ENCODE assay signal across 8 cellular contexts in the genomic region with DNA sequence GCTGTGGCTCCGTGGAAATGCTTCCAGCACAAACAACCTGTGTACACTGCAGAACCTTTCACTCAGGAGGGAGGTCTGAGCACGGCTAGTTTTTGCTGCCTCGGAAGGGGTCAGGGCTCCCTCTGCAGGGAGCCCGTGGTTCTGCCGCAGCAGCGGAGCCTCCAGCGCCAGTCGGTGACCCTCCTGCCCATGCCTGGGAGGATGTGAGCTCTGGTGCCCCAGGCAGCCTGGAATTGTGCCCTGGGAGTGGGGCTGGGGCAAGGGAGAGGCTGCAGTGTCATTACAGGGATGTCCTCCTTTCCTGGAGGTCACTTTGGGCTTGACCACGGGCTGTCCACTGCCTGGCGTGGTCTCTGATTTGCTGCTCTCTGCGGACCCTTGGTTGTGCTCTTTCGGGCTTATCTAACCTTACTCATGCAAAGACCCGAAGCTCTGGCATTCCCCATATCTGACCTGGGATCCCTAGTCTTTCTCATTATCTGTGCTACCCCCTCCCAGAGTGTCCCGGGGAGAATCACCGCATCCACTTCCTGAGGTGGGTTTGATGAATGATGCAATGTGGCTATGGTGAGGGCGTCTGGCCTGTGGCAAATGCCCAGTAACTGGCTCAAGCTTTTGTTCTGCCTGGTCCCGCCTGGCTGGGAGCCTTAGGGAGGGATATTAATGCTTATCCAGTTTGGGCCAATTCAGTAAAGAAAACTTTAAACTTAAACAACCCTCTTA. TPM values are rescaled to one million over a fixed set of nuclear protein-coding genes. Genes with fewer than 3 reads are reported as not detected.
DNase-seq lines count a peak whose midpoint lies in the region; ATAC-seq and TF ChIP-seq lines count a peak whose summit lies in the region.

No MANE protein-coding gene starts in this region.

- ATAC-seq in GM18519 (IDR thresholded peaks at IDR 0.05; ENCODE audit: low FRiP score, unreplicated experiment) (peak; percentile 39), HG03097 (IDR thresholded peaks at IDR 0.05; ENCODE audit: low FRiP score, unreplicated experiment) (peak; percentile 53), memory B cell (ENCODE audit: low read depth) (peak; percentile 40)

- H3K36me3 Mint-ChIP-seq in activated CD4-positive, alpha-beta memory T cell treated with anti-CD3 and anti-CD28 coated beads, Interleukin-2, amount 10 ng/mL, durations not matched to agents 7 days and 5 days (ENCODE audit: low read depth) = no peaks in the 10 kb centered on the region
- H3K36me3 Mint-ChIP-seq in memory B cell = no peaks in the 10 kb centered on the region

- no peaks in the 10 kb centered on the region for H3K9me3 Mint-ChIP-seq in activated CD4-positive, alpha-beta memory T cell treated with anti-CD3 and anti-CD28 coated beads, Interleukin-2, amount 10 ng/mL, durations not matched to agents 7 days and 5 days
- H3K9me3 Mint-ChIP-seq in memory B cell = no peaks in the 10 kb centered on the region

- POLR2A ChIA-PET in AG04449 (lab: Yijun Ruan, JAX) = no interaction called here
- POLR2A ChIA-PET in activated CD4-positive, alpha-beta memory T cell treated with anti-CD3 and anti-CD28 coated beads, Interleukin-2, amount 10 ng/mL, durations not matched to agents 7 days and 5 days (lab: Charles Lee) = interaction anchor here (0.8 to 10.5 kb wide), 8 partner anchors 10 to 104 kb away, joined by 3 to 239 read pairs (median 4); partner anchors contain the start of genes RSPH3 and TAGAP

- no peak overlapping the region for H3K4me3 Mint-ChIP-seq in activated CD4-positive, alpha-beta memory T cell treated with anti-CD3 and anti-CD28 coated beads, Interleukin-2, amount 10 ng/mL, durations not matched to agents 7 days and 5 days
- peak overlapping the region; percentile 72 for H3K4me3 Mint-ChIP-seq in memory B cell

- TF ChIP-seq CTCF in AG04449 (IDR thresholded peaks at IDR 0.05; ENCODE audit: insufficient read depth, low read length, missing control alignments) = peak; percentile 92

- H3K4me1 Mint-ChIP-seq in activated CD4-positive, alpha-beta memory T cell treated with anti-CD3 and anti-CD28 coated beads, Interleukin-2, amount 10 ng/mL, durations not matched to agents 7 days and 5 days = peaks cover 64% of the 10 kb centered on the region
- H3K4me1 Mint-ChIP-seq in memory B cell = peaks cover 65% of the 10 kb centered on the region

- H3K27me3 Mint-ChIP-seq in activated CD4-positive, alpha-beta memory T cell treated with anti-CD3 and anti-CD28 coated beads, Interleukin-2, amount 10 ng/mL, durations not matched to agents 7 days and 5 days = no peaks in the 10 kb centered on the region
- H3K27me3 Mint-ChIP-seq in memory B cell = no peaks in the 10 kb centered on the region

- no peak overlapping the region for H3K4me3 ChIP-seq in AG04449 (ENCODE audit: low read depth, low read length)

- CTCF ChIA-PET in AG04449 (lab: Yijun Ruan, JAX) = interaction anchor here (0.5 to 6.7 kb wide), 40 partner anchors 9 to 1256 kb away, joined by 3 to 129 read pairs (median 5); partner anchors contain the start of genes RSPH3 and TAGAP
- CTCF ChIA-PET in activated CD4-positive, alpha-beta memory T cell treated with anti-CD3 and anti-CD28 coated beads, Interleukin-2, amount 10 ng/mL, durations not matched to agents 7 days and 5 days (lab: Charles Lee) = interaction anchor here (0.6 to 9.3 kb wide), 23 partner anchors 9 to 623 kb away, joined by 3 to 410 read pairs (median 5); partner anchors contain the start of genes RSPH3, TAGAP and WTAP

- peak overlapping the region; percentile 22 for H3K27ac Mint-ChIP-seq in activated CD4-positive, alpha-beta memory T cell treated with anti-CD3 and anti-CD28 coated beads, Interleukin-2, amount 10 ng/mL, durations not matched to agents 7 days and 5 days
- H3K27ac Mint-ChIP-seq in memory B cell = peak overlapping the region; percentile 99

- DNase-seq in AG04449 (ENCODE audit: low read depth, low spot score) = no peak
- peak; percentile 71 for DNase-seq in NCI-H748 (lab: John Stamatoyannopoulos, UW; ENCODE audit: unreplicated experiment)
- DNase-seq in activated CD4-positive, alpha-beta memory T cell treated with anti-CD3 and anti-CD28 coated beads, Interleukin-2, amount 10 ng/mL, durations not matched to agents 7 days and 5 days = peak; percentile 84
- peak; percentile 81 for DNase-seq in ecto neural progenitor cell (ENCODE audit: low spot score)
- peak; percentile 75 for DNase-seq in memory B cell (ENCODE audit: low spot score in 2 of 2)
- DNase-seq in stimulated activated CD8-positive, alpha-beta memory T cell treated with anti-CD3 and anti-CD28 coated beads, Interleukin-2, amount 100 ng/mL, for 48 hours (ENCODE audit: low read depth in 2 of 2) = peak; percentile 62 to 71

RNA-seq across cellular contexts. Expression of gene TAGAP, which starts 59.5 kb away (rescaled TPM):
- 10 to 100 TPM; 52.0 to 53.2 TPM for total RNA-seq in activated CD4-positive, alpha-beta memory T cell treated with anti-CD3 and anti-CD28 coated beads, Interleukin-2, amount 10 ng/mL, durations not matched to agents 7 days and 5 days
